ENCODE assay signal across 19 cellular contexts in genomic region chr7:77783111-77783510, GRCh38.
"Had no signal": no experiment of that assay in that cellular context is flagged by ENCODE, and none has a peak within 500 bp of the region (broad histone marks: within the 10 kb centered on the region; RNA-seq: fewer than 3 reads in every experiment).

No MANE protein-coding gene starts in this region.

- H3K9me3 Mint-ChIP-seq: activated T-cell treated with anti-CD3 and anti-CD28 coated beads, Interleukin-2, amount 50 U/mL, for 72 hours; memory B cell; natural killer cell; type B pancreatic cell had no signal

- H3K27ac Mint-ChIP-seq: activated naive CD4-positive, alpha-beta T cell treated with anti-CD3 and anti-CD28 coated beads, Interleukin-2, amount 50 U/mL, for 72 hours; activated T-cell treated with anti-CD3 and anti-CD28 coated beads, Interleukin-2, amount 50 U/mL, for 72 hours; endodermal cell; memory B cell; natural killer cell; stimulated activated naive CD8-positive, alpha-beta T cell treated with anti-CD3 and anti-CD28 coated beads, Interleukin-15, amount 100 ng/mL, for 72 hours; type B pancreatic cell had no signal

- ATAC-seq: activated naive CD4-positive, alpha-beta T cell treated with anti-CD3 and anti-CD28 coated beads, Interleukin-2, amount 50 U/mL, for 72 hours; activated T-cell treated with anti-CD3 and anti-CD28 coated beads, Interleukin-2, amount 50 U/mL, for 72 hours; gastrocnemius medialis; natural killer cell; sciatic nerve; stimulated activated naive CD8-positive, alpha-beta T cell treated with anti-CD3 and anti-CD28 coated beads, Interleukin-15, amount 100 ng/mL, for 72 hours had no signal

- H3K36me3 ChIP-seq: gastrocnemius medialis had no signal

- H3K27me3 ChIP-seq: adrenal gland, gastrocnemius medialis had no signal

- H3K4me3 ChIP-seq: adrenal gland, gastrocnemius medialis, SK-N-MC, smooth muscle cell had no signal

- H3K27ac ChIP-seq: adrenal gland, epithelial cell of prostate, gastrocnemius medialis, SK-N-MC had no signal

- H3K4me1 ChIP-seq: adrenal gland had no signal

- DNase-seq: activated CD4-positive, alpha-beta T cell treated with anti-CD3 and anti-CD28 coated beads for 1 hour; activated effector memory CD4-positive, alpha-beta T cell treated with anti-CD3 and anti-CD28 coated beads, Interleukin-2, amount 50 U/mL, for 16 hours; activated T-cell treated with anti-CD3 and anti-CD28 coated beads, Interleukin-2, amount 50 U/mL, for 72 hours; adrenal gland; endodermal cell; gastrocnemius medialis; head of caudate nucleus; natural killer cell; nucleus accumbens; stimulated activated CD4-positive, alpha-beta T cell treated with anti-CD3 and anti-CD28 coated beads, Interleukin-4, amount 100 ng/mL, for 1 hour; stimulated activated naive CD8-positive, alpha-beta T cell treated with anti-CD3 and anti-CD28 coated beads, Interleukin-15, amount 100 ng/mL, for 72 hours; T1000 had no signal

- H3K27me3 Mint-ChIP-seq: memory B cell; stimulated activated naive CD8-positive, alpha-beta T cell treated with anti-CD3 and anti-CD28 coated beads, Interleukin-15, amount 100 ng/mL, for 72 hours; type B pancreatic cell had no signal

- H3K4me3 Mint-ChIP-seq: activated T-cell treated with anti-CD3 and anti-CD28 coated beads, Interleukin-2, amount 50 U/mL, for 72 hours; endodermal cell; memory B cell; natural killer cell; stimulated activated naive CD8-positive, alpha-beta T cell treated with anti-CD3 and anti-CD28 coated beads, Interleukin-15, amount 100 ng/mL, for 72 hours; type B pancreatic cell had no signal

- H3K9me3 ChIP-seq: gastrocnemius medialis had no signal

- H3K4me1 Mint-ChIP-seq: stimulated activated naive CD8-positive, alpha-beta T cell treated with anti-CD3 and anti-CD28 coated beads, Interleukin-15, amount 100 ng/mL, for 72 hours had no signal
